In the genomic region with DNA sequence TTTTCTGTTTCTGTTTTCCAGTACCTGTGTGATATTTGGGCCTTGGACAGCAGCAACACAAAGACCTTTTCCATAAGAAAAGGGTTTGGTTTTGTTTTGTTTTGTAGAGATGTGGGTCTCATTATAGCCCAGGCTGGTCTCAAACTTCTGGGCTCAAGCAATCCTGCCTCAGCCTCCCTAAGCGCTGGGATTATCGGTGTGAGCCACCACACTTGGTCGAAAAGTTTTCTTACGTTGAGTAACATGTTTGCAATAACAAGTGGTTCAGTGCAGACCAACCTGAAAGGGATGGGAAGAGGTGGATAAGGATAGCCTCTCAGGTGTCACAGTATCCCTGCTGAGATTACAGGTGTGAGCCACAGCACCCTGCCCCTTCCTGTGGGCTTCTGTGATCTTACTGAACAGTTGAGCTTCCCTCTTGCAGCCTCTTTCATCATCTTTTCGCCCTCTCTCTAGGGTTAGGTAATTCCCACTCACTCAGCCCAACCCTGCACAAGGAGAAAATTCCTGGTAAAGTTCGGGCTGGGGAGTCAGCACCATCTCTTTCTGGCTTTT, we compare ENCODE assay signal across 1 cellular context.
TF ChIP-seq lines count a peak whose summit lies in the region.

No MANE protein-coding gene starts in this region.

TF ChIP-seq in K562, 482 proteins besides CTCF, POLR2A, EP300 and RAD21 (continued from another document and continues in another):
- TF ChIP-seq, protein P1, sequence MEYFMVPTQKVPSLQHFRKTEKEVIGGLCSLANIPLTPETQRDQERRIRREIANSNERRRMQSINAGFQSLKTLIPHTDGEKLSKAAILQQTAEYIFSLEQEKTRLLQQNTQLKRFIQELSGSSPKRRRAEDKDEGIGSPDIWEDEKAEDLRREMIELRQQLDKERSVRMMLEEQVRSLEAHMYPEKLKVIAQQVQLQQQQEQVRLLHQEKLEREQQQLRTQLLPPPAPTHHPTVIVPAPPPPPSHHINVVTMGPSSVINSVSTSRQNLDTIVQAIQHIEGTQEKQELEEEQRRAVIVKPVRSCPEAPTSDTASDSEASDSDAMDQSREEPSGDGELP (CRISPR knock-in tag; IDR thresholded peaks at IDR 0.05; ENCODE audit: borderline replicate concordance): 0 out of 2 replicates have a peak, but pooled peaks have one; percentile 26
- TF ChIP-seq YBX1 (IDR thresholded peaks at IDR 0.05): no peak
- peak in 1 of 2 experiments; percentile 13; a peak in 1 of 4 replicates for TF ChIP-seq NRF1 (conservative IDR thresholded peaks at IDR 0.05 in 1 of 2, IDR thresholded peaks at IDR 0.05 in 1 of 2)
- no peak for TF ChIP-seq ELF4 (CRISPR knock-in tag; IDR thresholded peaks at IDR 0.05)
- TF ChIP-seq, protein P2, sequence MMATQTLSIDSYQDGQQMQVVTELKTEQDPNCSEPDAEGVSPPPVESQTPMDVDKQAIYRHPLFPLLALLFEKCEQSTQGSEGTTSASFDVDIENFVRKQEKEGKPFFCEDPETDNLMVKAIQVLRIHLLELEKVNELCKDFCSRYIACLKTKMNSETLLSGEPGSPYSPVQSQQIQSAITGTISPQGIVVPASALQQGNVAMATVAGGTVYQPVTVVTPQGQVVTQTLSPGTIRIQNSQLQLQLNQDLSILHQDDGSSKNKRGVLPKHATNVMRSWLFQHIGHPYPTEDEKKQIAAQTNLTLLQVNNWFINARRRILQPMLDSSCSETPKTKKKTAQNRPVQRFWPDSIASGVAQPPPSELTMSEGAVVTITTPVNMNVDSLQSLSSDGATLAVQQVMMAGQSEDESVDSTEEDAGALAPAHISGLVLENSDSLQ (IDR thresholded peaks at IDR 0.05): no peak; the same call in 1 of the 2 replicates
- TF ChIP-seq ZNF253 (CRISPR knock-in tag; conservative IDR thresholded peaks at IDR 0.05): no peak
- peak; percentile 99 for TF ChIP-seq CTBP1 (IDR thresholded peaks at IDR 0.05; ENCODE audit: borderline replicate concordance)
- no peak for TF ChIP-seq FUS (optimal IDR thresholded peaks at IDR 0.05; ENCODE audit: low read depth, low read length)
- no peak for TF ChIP-seq SIN3A (IDR thresholded peaks at IDR 0.05; ENCODE audit: borderline replicate concordance in 2 of 2, control insufficient read depth in 1 of 2, low read depth in 2 of 2, low read length in 2 of 2)
- TF ChIP-seq, protein P3, sequence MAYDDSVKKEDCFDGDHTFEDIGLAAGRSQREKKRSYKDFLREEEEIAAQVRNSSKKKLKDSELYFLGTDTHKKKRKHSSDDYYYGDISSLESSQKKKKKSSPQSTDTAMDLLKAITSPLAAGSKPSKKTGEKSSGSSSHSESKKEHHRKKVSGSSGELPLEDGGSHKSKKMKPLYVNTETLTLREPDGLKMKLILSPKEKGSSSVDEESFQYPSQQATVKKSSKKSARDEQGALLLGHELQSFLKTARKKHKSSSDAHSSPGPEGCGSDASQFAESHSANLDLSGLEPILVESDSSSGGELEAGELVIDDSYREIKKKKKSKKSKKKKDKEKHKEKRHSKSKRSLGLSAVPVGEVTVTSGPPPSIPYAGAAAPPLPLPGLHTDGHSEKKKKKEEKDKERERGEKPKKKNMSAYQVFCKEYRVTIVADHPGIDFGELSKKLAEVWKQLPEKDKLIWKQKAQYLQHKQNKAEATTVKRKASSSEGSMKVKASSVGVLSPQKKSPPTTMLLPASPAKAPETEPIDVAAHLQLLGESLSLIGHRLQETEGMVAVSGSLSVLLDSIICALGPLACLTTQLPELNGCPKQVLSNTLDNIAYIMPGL (CRISPR knock-in tag; IDR thresholded peaks at IDR 0.05): no peak
- TF ChIP-seq GATA2 (CRISPR knock-in tag; IDR thresholded peaks at IDR 0.05): no peak
- no peak for TF ChIP-seq NCOA1 (IDR thresholded peaks at IDR 0.05; ENCODE audit: low read depth)
- TF ChIP-seq, protein P4, sequence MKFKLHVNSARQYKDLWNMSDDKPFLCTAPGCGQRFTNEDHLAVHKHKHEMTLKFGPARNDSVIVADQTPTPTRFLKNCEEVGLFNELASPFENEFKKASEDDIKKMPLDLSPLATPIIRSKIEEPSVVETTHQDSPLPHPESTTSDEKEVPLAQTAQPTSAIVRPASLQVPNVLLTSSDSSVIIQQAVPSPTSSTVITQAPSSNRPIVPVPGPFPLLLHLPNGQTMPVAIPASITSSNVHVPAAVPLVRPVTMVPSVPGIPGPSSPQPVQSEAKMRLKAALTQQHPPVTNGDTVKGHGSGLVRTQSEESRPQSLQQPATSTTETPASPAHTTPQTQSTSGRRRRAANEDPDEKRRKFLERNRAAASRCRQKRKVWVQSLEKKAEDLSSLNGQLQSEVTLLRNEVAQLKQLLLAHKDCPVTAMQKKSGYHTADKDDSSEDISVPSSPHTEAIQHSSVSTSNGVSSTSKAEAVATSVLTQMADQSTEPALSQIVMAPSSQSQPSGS (CRISPR knock-in tag; IDR thresholded peaks at IDR 0.05): no peak
- no peak for TF ChIP-seq NR1H2 (CRISPR knock-in tag; IDR thresholded peaks at IDR 0.05)
- TF ChIP-seq, protein P5, sequence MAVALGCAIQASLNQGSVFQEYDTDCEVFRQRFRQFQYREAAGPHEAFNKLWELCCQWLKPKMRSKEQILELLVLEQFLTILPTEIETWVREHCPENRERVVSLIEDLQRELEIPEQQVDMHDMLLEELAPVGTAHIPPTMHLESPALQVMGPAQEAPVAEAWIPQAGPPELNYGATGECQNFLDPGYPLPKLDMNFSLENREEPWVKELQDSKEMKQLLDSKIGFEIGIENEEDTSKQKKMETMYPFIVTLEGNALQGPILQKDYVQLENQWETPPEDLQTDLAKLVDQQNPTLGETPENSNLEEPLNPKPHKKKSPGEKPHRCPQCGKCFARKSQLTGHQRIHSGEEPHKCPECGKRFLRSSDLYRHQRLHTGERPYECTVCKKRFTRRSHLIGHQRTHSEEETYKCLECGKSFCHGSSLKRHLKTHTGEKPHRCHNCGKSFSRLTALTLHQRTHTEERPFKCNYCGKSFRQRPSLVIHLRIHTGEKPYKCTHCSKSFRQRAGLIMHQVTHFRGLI (CRISPR knock-in tag; IDR thresholded peaks at IDR 0.05): peak; percentile 92
- TF ChIP-seq RNF2 (IDR thresholded peaks at IDR 0.05): peak; percentile 69; the same call in 1 of the 2 replicates
- TF ChIP-seq, protein P6, sequence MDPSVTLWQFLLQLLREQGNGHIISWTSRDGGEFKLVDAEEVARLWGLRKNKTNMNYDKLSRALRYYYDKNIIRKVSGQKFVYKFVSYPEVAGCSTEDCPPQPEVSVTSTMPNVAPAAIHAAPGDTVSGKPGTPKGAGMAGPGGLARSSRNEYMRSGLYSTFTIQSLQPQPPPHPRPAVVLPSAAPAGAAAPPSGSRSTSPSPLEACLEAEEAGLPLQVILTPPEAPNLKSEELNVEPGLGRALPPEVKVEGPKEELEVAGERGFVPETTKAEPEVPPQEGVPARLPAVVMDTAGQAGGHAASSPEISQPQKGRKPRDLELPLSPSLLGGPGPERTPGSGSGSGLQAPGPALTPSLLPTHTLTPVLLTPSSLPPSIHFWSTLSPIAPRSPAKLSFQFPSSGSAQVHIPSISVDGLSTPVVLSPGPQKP (CRISPR knock-in tag; IDR thresholded peaks at IDR 0.05): no peak
- TF ChIP-seq, protein P7, sequence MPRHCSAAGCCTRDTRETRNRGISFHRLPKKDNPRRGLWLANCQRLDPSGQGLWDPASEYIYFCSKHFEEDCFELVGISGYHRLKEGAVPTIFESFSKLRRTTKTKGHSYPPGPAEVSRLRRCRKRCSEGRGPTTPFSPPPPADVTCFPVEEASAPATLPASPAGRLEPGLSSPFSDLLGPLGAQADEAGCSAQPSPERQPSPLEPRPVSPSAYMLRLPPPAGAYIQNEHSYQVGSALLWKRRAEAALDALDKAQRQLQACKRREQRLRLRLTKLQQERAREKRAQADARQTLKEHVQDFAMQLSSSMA (CRISPR knock-in tag; IDR thresholded peaks at IDR 0.05): no peak
- peak; percentile 61; the same call in 1 of the 2 replicates for TF ChIP-seq DIDO1 (tag; IDR thresholded peaks at IDR 0.05; ENCODE audit: low read depth)
- TF ChIP-seq, protein P8, sequence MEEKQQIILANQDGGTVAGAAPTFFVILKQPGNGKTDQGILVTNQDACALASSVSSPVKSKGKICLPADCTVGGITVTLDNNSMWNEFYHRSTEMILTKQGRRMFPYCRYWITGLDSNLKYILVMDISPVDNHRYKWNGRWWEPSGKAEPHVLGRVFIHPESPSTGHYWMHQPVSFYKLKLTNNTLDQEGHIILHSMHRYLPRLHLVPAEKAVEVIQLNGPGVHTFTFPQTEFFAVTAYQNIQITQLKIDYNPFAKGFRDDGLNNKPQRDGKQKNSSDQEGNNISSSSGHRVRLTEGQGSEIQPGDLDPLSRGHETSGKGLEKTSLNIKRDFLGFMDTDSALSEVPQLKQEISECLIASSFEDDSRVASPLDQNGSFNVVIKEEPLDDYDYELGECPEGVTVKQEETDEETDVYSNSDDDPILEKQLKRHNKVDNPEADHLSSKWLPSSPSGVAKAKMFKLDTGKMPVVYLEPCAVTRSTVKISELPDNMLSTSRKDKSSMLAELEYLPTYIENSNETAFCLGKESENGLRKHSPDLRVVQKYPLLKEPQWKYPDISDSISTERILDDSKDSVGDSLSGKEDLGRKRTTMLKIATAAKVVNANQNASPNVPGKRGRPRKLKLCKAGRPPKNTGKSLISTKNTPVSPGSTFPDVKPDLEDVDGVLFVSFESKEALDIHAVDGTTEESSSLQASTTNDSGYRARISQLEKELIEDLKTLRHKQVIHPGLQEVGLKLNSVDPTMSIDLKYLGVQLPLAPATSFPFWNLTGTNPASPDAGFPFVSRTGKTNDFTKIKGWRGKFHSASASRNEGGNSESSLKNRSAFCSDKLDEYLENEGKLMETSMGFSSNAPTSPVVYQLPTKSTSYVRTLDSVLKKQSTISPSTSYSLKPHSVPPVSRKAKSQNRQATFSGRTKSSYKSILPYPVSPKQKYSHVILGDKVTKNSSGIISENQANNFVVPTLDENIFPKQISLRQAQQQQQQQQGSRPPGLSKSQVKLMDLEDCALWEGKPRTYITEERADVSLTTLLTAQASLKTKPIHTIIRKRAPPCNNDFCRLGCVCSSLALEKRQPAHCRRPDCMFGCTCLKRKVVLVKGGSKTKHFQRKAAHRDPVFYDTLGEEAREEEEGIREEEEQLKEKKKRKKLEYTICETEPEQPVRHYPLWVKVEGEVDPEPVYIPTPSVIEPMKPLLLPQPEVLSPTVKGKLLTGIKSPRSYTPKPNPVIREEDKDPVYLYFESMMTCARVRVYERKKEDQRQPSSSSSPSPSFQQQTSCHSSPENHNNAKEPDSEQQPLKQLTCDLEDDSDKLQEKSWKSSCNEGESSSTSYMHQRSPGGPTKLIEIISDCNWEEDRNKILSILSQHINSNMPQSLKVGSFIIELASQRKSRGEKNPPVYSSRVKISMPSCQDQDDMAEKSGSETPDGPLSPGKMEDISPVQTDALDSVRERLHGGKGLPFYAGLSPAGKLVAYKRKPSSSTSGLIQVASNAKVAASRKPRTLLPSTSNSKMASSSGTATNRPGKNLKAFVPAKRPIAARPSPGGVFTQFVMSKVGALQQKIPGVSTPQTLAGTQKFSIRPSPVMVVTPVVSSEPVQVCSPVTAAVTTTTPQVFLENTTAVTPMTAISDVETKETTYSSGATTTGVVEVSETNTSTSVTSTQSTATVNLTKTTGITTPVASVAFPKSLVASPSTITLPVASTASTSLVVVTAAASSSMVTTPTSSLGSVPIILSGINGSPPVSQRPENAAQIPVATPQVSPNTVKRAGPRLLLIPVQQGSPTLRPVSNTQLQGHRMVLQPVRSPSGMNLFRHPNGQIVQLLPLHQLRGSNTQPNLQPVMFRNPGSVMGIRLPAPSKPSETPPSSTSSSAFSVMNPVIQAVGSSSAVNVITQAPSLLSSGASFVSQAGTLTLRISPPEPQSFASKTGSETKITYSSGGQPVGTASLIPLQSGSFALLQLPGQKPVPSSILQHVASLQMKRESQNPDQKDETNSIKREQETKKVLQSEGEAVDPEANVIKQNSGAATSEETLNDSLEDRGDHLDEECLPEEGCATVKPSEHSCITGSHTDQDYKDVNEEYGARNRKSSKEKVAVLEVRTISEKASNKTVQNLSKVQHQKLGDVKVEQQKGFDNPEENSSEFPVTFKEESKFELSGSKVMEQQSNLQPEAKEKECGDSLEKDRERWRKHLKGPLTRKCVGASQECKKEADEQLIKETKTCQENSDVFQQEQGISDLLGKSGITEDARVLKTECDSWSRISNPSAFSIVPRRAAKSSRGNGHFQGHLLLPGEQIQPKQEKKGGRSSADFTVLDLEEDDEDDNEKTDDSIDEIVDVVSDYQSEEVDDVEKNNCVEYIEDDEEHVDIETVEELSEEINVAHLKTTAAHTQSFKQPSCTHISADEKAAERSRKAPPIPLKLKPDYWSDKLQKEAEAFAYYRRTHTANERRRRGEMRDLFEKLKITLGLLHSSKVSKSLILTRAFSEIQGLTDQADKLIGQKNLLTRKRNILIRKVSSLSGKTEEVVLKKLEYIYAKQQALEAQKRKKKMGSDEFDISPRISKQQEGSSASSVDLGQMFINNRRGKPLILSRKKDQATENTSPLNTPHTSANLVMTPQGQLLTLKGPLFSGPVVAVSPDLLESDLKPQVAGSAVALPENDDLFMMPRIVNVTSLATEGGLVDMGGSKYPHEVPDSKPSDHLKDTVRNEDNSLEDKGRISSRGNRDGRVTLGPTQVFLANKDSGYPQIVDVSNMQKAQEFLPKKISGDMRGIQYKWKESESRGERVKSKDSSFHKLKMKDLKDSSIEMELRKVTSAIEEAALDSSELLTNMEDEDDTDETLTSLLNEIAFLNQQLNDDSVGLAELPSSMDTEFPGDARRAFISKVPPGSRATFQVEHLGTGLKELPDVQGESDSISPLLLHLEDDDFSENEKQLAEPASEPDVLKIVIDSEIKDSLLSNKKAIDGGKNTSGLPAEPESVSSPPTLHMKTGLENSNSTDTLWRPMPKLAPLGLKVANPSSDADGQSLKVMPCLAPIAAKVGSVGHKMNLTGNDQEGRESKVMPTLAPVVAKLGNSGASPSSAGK (IDR thresholded peaks at IDR 0.05): no peak; the same call in 1 of the 2 replicates
- peak; percentile 69 for TF ChIP-seq MYC (IDR thresholded peaks at IDR 0.05; ENCODE audit: low read depth, low read length)
- peak; percentile 64; the same call in 1 of the 2 replicates for TF ChIP-seq MYC (CRISPR knock-in tag; IDR thresholded peaks at IDR 0.05; ENCODE audit: borderline replicate concordance, low read depth)
- no peak for TF ChIP-seq SAP30 (IDR thresholded peaks at IDR 0.05; ENCODE audit: borderline replicate concordance, insufficient read depth, low read depth, low read length, poor library complexity, severe bottlenecking)
- TF ChIP-seq, protein P9, sequence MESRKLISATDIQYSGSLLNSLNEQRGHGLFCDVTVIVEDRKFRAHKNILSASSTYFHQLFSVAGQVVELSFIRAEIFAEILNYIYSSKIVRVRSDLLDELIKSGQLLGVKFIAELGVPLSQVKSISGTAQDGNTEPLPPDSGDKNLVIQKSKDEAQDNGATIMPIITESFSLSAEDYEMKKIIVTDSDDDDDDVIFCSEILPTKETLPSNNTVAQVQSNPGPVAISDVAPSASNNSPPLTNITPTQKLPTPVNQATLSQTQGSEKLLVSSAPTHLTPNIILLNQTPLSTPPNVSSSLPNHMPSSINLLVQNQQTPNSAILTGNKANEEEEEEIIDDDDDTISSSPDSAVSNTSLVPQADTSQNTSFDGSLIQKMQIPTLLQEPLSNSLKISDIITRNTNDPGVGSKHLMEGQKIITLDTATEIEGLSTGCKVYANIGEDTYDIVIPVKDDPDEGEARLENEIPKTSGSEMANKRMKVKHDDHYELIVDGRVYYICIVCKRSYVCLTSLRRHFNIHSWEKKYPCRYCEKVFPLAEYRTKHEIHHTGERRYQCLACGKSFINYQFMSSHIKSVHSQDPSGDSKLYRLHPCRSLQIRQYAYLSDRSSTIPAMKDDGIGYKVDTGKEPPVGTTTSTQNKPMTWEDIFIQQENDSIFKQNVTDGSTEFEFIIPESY (CRISPR knock-in tag; IDR thresholded peaks at IDR 0.05): no peak
- 0 out of 2 replicates have a peak, but pooled peaks have one; percentile 1 for TF ChIP-seq NFIX (CRISPR knock-in tag; IDR thresholded peaks at IDR 0.05; ENCODE audit: low read depth)
